In genomic region chr6:35343092-35343834, GRCh38 we compare ENCODE assay signal across 8 cellular contexts. TPM values are rescaled to one million over a fixed set of nuclear protein-coding genes. Genes with fewer than 3 reads are reported as not detected.
DNase-seq lines count a peak whose midpoint lies in the region; ATAC-seq, FAIRE-seq and TF ChIP-seq lines count a peak whose summit lies in the region.

No MANE protein-coding gene starts in this region.

- no peak for TF ChIP-seq POLR2A in H1 (IDR thresholded peaks at IDR 0.05; ENCODE audit: control extremely low read depth in 1 of 2, low read depth in 2 of 2, low read length in 2 of 2)

- H3K27me3 ChIP-seq in RWPE2 (ENCODE audit: insufficient read depth, poor library complexity, severe bottlenecking): no peaks in the 10 kb centered on the region
- no peaks in the 10 kb centered on the region for H3K27me3 ChIP-seq in H1 (replicated peaks in 1 of 4; ENCODE audit: control insufficient read depth in 3 of 4, extremely low read depth in 1 of 4, insufficient read depth in 3 of 4, low read length in 3 of 4)
- H3K27me3 ChIP-seq in muscle layer of colon (ENCODE audit: control insufficient read depth in 1 of 2, insufficient read depth in 2 of 2, low read length in 2 of 2): no peaks in the 10 kb centered on the region

- H3K23me2 ChIP-seq in H1 (ENCODE audit: low read depth, low read length): peaks cover 7% of the 10 kb centered on the region

- peaks cover 39% of the 10 kb centered on the region for H3K36me3 ChIP-seq in RWPE2 (ENCODE audit: low read depth)
- H3K36me3 ChIP-seq in H1 (ENCODE audit: control insufficient read depth in 2 of 4, insufficient read depth in 4 of 4, low read length in 3 of 4): no peaks in the 10 kb centered on the region
- no peaks in the 10 kb centered on the region for H3K36me3 ChIP-seq in muscle layer of colon (ENCODE audit: insufficient read depth, low read length)

- FAIRE-seq in GM19239 (lab: Jason Lieb, UNC) (peak; percentile 4), H1 (lab: Jason Lieb, UNC) (no peak)

- peak overlapping the region; percentile 79 to 95 for H3K4me2 ChIP-seq in H1 (ENCODE audit: insufficient read depth in 1 of 2, low read depth in 2 of 2, low read length in 2 of 2)

- no peak overlapping the region for H3K56ac ChIP-seq in H1 (replicated peaks; ENCODE audit: insufficient read length, low read depth, low read length)

- peak overlapping the region in 3 of 4 experiments; percentile 60 to 82 (median 60); a peak in 6 of 7 replicates for H3K9ac ChIP-seq in H1 (replicated peaks in 1 of 4; ENCODE audit: extremely low read depth in 1 of 4, low read depth in 3 of 4, low read length in 3 of 4)
- H3K9ac ChIP-seq in muscle layer of colon (ENCODE audit: low read length): peak overlapping the region; percentile 96

- POLR2A ChIA-PET in H1 (lab: Charles Lee; ENCODE audit: partially characterized antibody): interaction anchor here (0.5 to 2.9 kb wide), 12 partner anchors 11 to 141 kb away, joined by 3 to 11 read pairs (median 4); partner anchors contain the start of gene RPL10A

- TF ChIP-seq CTCF in RWPE2 (IDR thresholded peaks at IDR 0.05; ENCODE audit: poor library complexity, severe bottlenecking) (no peak), H1 (IDR thresholded peaks at IDR 0.05; ENCODE audit: control extremely low read depth in 1 of 3, insufficient read depth in 1 of 3, low read depth in 1 of 3, low read length in 3 of 3) (no peak)

- H2BK20ac ChIP-seq in H1 (ENCODE audit: low read length): no peak overlapping the region

- no peak overlapping the region for H3K18ac ChIP-seq in H1 (ENCODE audit: extremely low read depth, low read length)

- CTCF ChIA-PET in H1 (lab: Charles Lee; ENCODE audit: partially characterized antibody): interaction anchor here (0.7 to 7.0 kb wide), 24 partner anchors 11 to 985 kb away, joined by 3 to 140 read pairs (median 6); partner anchors contain the start of genes DEF6 and FANCE

- no peak for TF ChIP-seq EP300 in H1 (IDR thresholded peaks at IDR 0.05; ENCODE audit: borderline replicate concordance in 1 of 2, low read depth in 2 of 2, low read length in 2 of 2)

- DNase-seq in GM19239 (ENCODE audit: insufficient read length, low spot score) (no peak), RWPE2 (ENCODE audit: low spot score) (no peak), H1 (ENCODE audit: low read depth in 1 of 2, low spot score in 2 of 2) (no peak), SK-N-DZ (ENCODE audit: low spot score) (no peak)
- no peak for DNase-seq in stimulated activated CD4-positive, alpha-beta T cell treated with anti-CD3 and anti-CD28 coated beads, Interleukin-1b, Interleukin-23, amount 100 ng/mL, for 48 hours

- H2BK15ac ChIP-seq in H1 (ENCODE audit: low read length): peak overlapping the region; percentile 61; the same call in 1 of the 2 replicates

- no peak overlapping the region for H2BK12ac ChIP-seq in H1 (ENCODE audit: low read depth, low read length)

- no peak overlapping the region for H4K91ac ChIP-seq in H1 (replicated peaks; ENCODE audit: insufficient read length, low read length)

- TF ChIP-seq RAD21 in H1 (IDR thresholded peaks at IDR 0.05 in 1 of 2, conservative IDR thresholded peaks at IDR 0.05 in 1 of 2; ENCODE audit: low read depth in 2 of 2, low read length in 2 of 2): no peak

- 0 out of 2 replicates have a peak overlapping the region, but pooled peaks have one; percentile 65 for H2AK5ac ChIP-seq in H1 (ENCODE audit: low read depth, low read length)

- H3K79me2 ChIP-seq in H1 (ENCODE audit: control insufficient read depth in 1 of 2, insufficient read depth in 2 of 2, low read length in 2 of 2): peaks cover 0 to 10% of the 10 kb centered on the region in 2 experiments; a peak in 2 of 4 replicates

- peak overlapping the region; percentile 43 for H3K27ac ChIP-seq in RWPE2 (ENCODE audit: poor library complexity, severe bottlenecking)
- no peak overlapping the region for H3K27ac ChIP-seq in H1 (ENCODE audit: low read depth, low read length)
- peak overlapping the region; percentile 82 for H3K27ac ChIP-seq in muscle layer of colon (ENCODE audit: low read depth, low read length)

- no peak overlapping the region for H3K23ac ChIP-seq in H1 (ENCODE audit: insufficient read length)

- H2BK120ac ChIP-seq in H1 (replicated peaks; ENCODE audit: low read depth, low read length): no peak overlapping the region

- 56% methylated on average over 13 of the region's 13 CpGs; no CpG with 5 or more reads in 1 of the 2 experiments for WGBS in H1 (ENCODE audit: extremely low coverage in 1 of 2, insufficient coverage in 1 of 2, insufficient read length in 1 of 2, insufficient replicate concordance in 2 of 2, low coverage in 1 of 2, low lambda C conversion rate in 2 of 2, missing lambda C conversion rate in 1 of 2), 2 experiments

- H3K4me3 ChIP-seq in RWPE2 (ENCODE audit: severe bottlenecking): peak overlapping the region; percentile 81
- H3K4me3 ChIP-seq in H1 (ENCODE audit: extremely low read depth in 1 of 4, insufficient read depth in 2 of 4, low read depth in 3 of 4, low read length in 4 of 4): peak overlapping the region; percentile 38 to 77 (median 62)
- H3K4me3 ChIP-seq in muscle layer of colon (ENCODE audit: low read depth in 1 of 2, low read length in 2 of 2): peak overlapping the region; percentile 97

- no peak overlapping the region for H3K4ac ChIP-seq in H1 (replicated peaks; ENCODE audit: insufficient read length, low read depth, low read length)

- ATAC-seq in RWPE2 (ENCODE audit: low read depth) (peak; percentile 4; the same call in 2 of the 3 replicates), HG02970 (IDR thresholded peaks at IDR 0.05; ENCODE audit: low FRiP score, unreplicated experiment) (no peak), GM21367 (IDR thresholded peaks at IDR 0.05; ENCODE audit: unreplicated experiment) (no peak)

- no peaks in the 10 kb centered on the region for H3K9me3 ChIP-seq in RWPE2 (ENCODE audit: severe bottlenecking)
- H3K9me3 ChIP-seq in H1 (ENCODE audit: insufficient read depth in 2 of 2, low read depth in 1 of 2, low read length in 1 of 2): no peaks in the 10 kb centered on the region
- H3K9me3 ChIP-seq in muscle layer of colon (ENCODE audit: low read length): no peaks in the 10 kb centered on the region

- H2BK5ac ChIP-seq in H1 (ENCODE audit: low read depth, low read length): no peak overlapping the region

- H3K79me1 ChIP-seq in H1 (ENCODE audit: low read depth, low read length): peaks cover 12% of the 10 kb centered on the region; the same call in 1 of the 2 replicates

- peaks cover 0 to 3% of the 10 kb centered on the region in 2 experiments for H4K20me1 ChIP-seq in H1 (replicated peaks in 1 of 2; ENCODE audit: control insufficient read depth in 1 of 2, insufficient read depth in 2 of 2, low read length in 2 of 2)

- peak overlapping the region; percentile 1; the same call in 1 of the 2 replicates for H2AFZ ChIP-seq in H1 (ENCODE audit: low read length)

- H3K4me1 ChIP-seq in RWPE2 (ENCODE audit: insufficient read depth, poor library complexity, severe bottlenecking) (peaks cover 8% of the 10 kb centered on the region), H1 (replicated peaks in 1 of 4; ENCODE audit: control insufficient read depth in 3 of 4, insufficient read depth in 4 of 4, low read length in 3 of 4) (peaks cover 0 to 7% (median 1%) of the 10 kb centered on the region in 4 experiments; a peak in 3 of 7 replicates), muscle layer of colon (ENCODE audit: insufficient read depth, low read length) (peaks cover 29% of the 10 kb centered on the region)

- H4K8ac ChIP-seq in H1 (ENCODE audit: extremely low read depth, insufficient read depth, low read length): peak overlapping the region; percentile 73; the same call in 1 of the 2 replicates

- H4K5ac ChIP-seq in H1 (ENCODE audit: insufficient read length, low read depth, low read length): no peak overlapping the region

- H3K14ac ChIP-seq in H1 (ENCODE audit: insufficient read length): no peak overlapping the region

TF ChIP-seq in H1, 55 proteins besides CTCF, POLR2A, EP300 and RAD21 (continues in another document):
- no peak for TF ChIP-seq GABPA (IDR thresholded peaks at IDR 0.05; ENCODE audit: borderline replicate concordance, insufficient read depth, low read length)

RNA-seq across cellular contexts. Expression of gene PPARD, which starts 0.9 kb away (rescaled TPM):
- 14.9 and 16.9 TPM in 2 replicates for total RNA-seq in H1 (2021; fragmentation: NEBNext Ultra II Directional; extraction: Animal tissue kit (Norgen Biotek cat#: 25700))
- 14.6 and 18.9 TPM in 2 replicates for polyA plus RNA-seq in H1 (2011; rRNA removed)
- polyA plus RNA-seq in H1 (2011; cell fraction: cytosol; rRNA removed): 11.9 TPM
- polyA plus RNA-seq in H1 (2011; cell fraction: nucleus; rRNA removed): 12.8 TPM
- 10.5 to 16.1 TPM (median 14.7 TPM) in 4 replicates for polyA plus RNA-seq in H1 (2012, experiment 1 of 2)
- 11.9 TPM for polyA plus RNA-seq in H1 (2012, experiment 2 of 2)
- 10.8 TPM for polyA plus RNA-seq in H1 (2013, experiment 1 of 2)
- polyA plus RNA-seq in H1 (2013, experiment 2 of 2): 10.5 TPM
- 6.6 and 10.4 TPM in 2 replicates for polyA minus RNA-seq in H1 (2011; rRNA and poly(A)+ RNA removed)
- 7.1 TPM for polyA minus RNA-seq in H1 (2011; cell fraction: cytosol; rRNA and poly(A)+ RNA removed)
- 6.8 TPM for polyA minus RNA-seq in H1 (2011; cell fraction: nucleus; rRNA and poly(A)+ RNA removed)
- 7.7 and 9.4 TPM in 2 replicates for polyA plus RNA-seq in SK-N-DZ (2014; cell fraction: cytosol; rRNA removed)
- polyA plus RNA-seq in SK-N-DZ (2014; cell fraction: nucleus; rRNA removed): 7.1 and 11.0 TPM in 2 replicates

RNA-seq across cellular contexts. Expression of gene DEF6, which starts 45.6 kb away (rescaled TPM):
- total RNA-seq in H1 (2021; fragmentation: NEBNext Ultra II Directional; extraction: Animal tissue kit (Norgen Biotek cat#: 25700)): 4.1 and 4.5 TPM in 2 replicates
- 3.3 and 4.8 TPM in 2 replicates for polyA plus RNA-seq in H1 (2011; rRNA removed)
- polyA plus RNA-seq in H1 (2011; cell fraction: cytosol; rRNA removed): 7.2 TPM
- 10.3 TPM for polyA plus RNA-seq in H1 (2011; cell fraction: nucleus; rRNA removed)
- polyA plus RNA-seq in H1 (2012, experiment 1 of 2): 2.7 to 5.1 TPM (median 4.5 TPM) in 4 replicates
- polyA plus RNA-seq in H1 (2012, experiment 2 of 2): 2.9 TPM
- 4.4 TPM for polyA plus RNA-seq in H1 (2013, experiment 1 of 2)
- 4.6 TPM for polyA plus RNA-seq in H1 (2013, experiment 2 of 2)
- polyA minus RNA-seq in H1 (2011; rRNA and poly(A)+ RNA removed): 2.3 and 3.5 TPM in 2 replicates
- polyA minus RNA-seq in H1 (2011; cell fraction: cytosol; rRNA and poly(A)+ RNA removed): 1.6 TPM
- 3.0 TPM for polyA minus RNA-seq in H1 (2011; cell fraction: nucleus; rRNA and poly(A)+ RNA removed)
- 1.8 and 2.3 TPM in 2 replicates for polyA plus RNA-seq in SK-N-DZ (2014; cell fraction: cytosol; rRNA removed)
- polyA plus RNA-seq in SK-N-DZ (2014; cell fraction: nucleus; rRNA removed): 2.2 and 2.5 TPM in 2 replicates
